In genomic region chr19:45498411-45499195, GRCh38 we compare ENCODE assay signal across 8 cellular contexts. TPM values are rescaled to one million over a fixed set of nuclear protein-coding genes. Genes with fewer than 3 reads are reported as not detected.
A peak's percentile ranks its signal among the peaks of the same experiment; 100 is the strongest.
DNase-seq lines count a peak whose midpoint lies in the region; ATAC-seq, FAIRE-seq and TF ChIP-seq lines count a peak whose summit lies in the region.

Gene PPM1N, plus strand, starts transcription at chr19:45498443. Its CDS starts 30 bp downstream, at chr19:45498473.

- TF ChIP-seq POLR2A in GM12878 (IDR thresholded peaks at IDR 0.05; ENCODE audit: low read depth, low read length): no peak

- no peaks in the 10 kb centered on the region for H3K9me3 ChIP-seq in SU-DHL-6 (ENCODE audit: insufficient read depth, low read length)
- no peaks in the 10 kb centered on the region; the same call in 2 of the 3 replicates for H3K9me3 ChIP-seq in GM12878 (replicated peaks; ENCODE audit: control insufficient read depth, insufficient read depth, low read length)

- no peak within 1 kb of the TSS for H3K27ac ChIP-seq in SU-DHL-6 (ENCODE audit: low read depth, low read length)
- no peak within 1 kb of the TSS for H3K27ac ChIP-seq in GM12878 (ENCODE audit: control insufficient read depth, insufficient read depth)

- H3K79me2 ChIP-seq in SU-DHL-6 (ENCODE audit: insufficient read depth, low read length) (no peaks in the 10 kb centered on the region), GM12878 (ENCODE audit: control insufficient read depth, insufficient read depth, low read length) (no peaks in the 10 kb centered on the region)

- H3K27me3 Mint-ChIP-seq in stimulated activated naive B cell treated with anti-CD40 and anti-IgM and Interleukin-4, amounts not matched to agents 10 μg/mL and 1 μg/mL and 100 μg/mL, for 72 hours: peaks cover 17 to 21% of the 10 kb centered on the region in 2 donors

- TF ChIP-seq EP300 in GM12878 (IDR thresholded peaks at IDR 0.05; ENCODE audit: borderline replicate concordance in 1 of 2, control insufficient read depth in 1 of 2, low read depth in 2 of 2, low read length in 2 of 2): no peak

- H3K9me2 ChIP-seq in SU-DHL-6 (replicated peaks; ENCODE audit: insufficient read depth, low read length): no peaks in the 10 kb centered on the region

- POLR2A ChIA-PET in GM12878 (lab: Charles Lee): interaction anchor here (1.0 to 2.5 kb wide), 4 partner anchors 12 to 45 kb away, joined by 3 to 8 read pairs (median 4); no protein-coding TSS in a partner anchor

- SMC1A ChIA-PET in GM12878 (lab: Charles Lee; ENCODE audit: uncharacterized antibody, unreplicated experiment): interaction anchor here (0.6 to 1.2 kb wide), 2 partner anchors 17 to 74 kb away, joined by 3 read pairs; no protein-coding TSS in a partner anchor

- peak within 1 kb of the TSS; percentile 85 to 87 for H3K4me3 Mint-ChIP-seq in stimulated activated naive B cell treated with anti-CD40 and anti-IgM and Interleukin-4, amounts not matched to agents 10 μg/mL and 1 μg/mL and 100 μg/mL, for 72 hours

- CTCF ChIA-PET in GM12878 (lab: Yijun Ruan, JAX): interaction anchor here (0.6 to 6.6 kb wide), 3 partner anchors 10 to 60 kb away, joined by 3 to 65 read pairs (median 4); no protein-coding TSS in a partner anchor

- RAD21 ChIA-PET in GM12878 (lab: Charles Lee; ENCODE audit: unreplicated experiment): no interaction called here

- H3K36me3 Mint-ChIP-seq in stimulated activated naive B cell treated with anti-CD40 and anti-IgM and Interleukin-4, amounts not matched to agents 10 μg/mL and 1 μg/mL and 100 μg/mL, for 72 hours: peaks cover 9 to 13% of the 10 kb centered on the region in 2 donors

- H4K20me1 ChIP-seq in SU-DHL-6 (ENCODE audit: low read depth, low read length) (no peaks in the 10 kb centered on the region), GM12878 (ENCODE audit: control insufficient read depth, insufficient read depth) (peaks cover 6% of the 10 kb centered on the region; the same call in 1 of the 2 replicates)

- H3K4me3 ChIP-seq in SU-DHL-6 (ENCODE audit: insufficient read depth, low read length, poor library complexity, severe bottlenecking): peak within 1 kb of the TSS; percentile 57
- H3K4me3 ChIP-seq in GM12878: peak within 1 kb of the TSS; percentile 48
- peak within 1 kb of the TSS; percentile 35 for H3K4me3 ChIP-seq in kidney epithelial cell (ENCODE audit: low read depth, low read length)

- peak within 1 kb of the TSS; percentile 54; the same call in 1 of the 2 replicates for H3K9ac ChIP-seq in SU-DHL-6 (ENCODE audit: low read length)
- peak within 1 kb of the TSS; percentile 18; the same call in 1 of the 2 replicates for H3K9ac ChIP-seq in GM12878 (ENCODE audit: control insufficient read depth, insufficient read depth, low read length)

- BruUV-seq in GM12878 (replicated peaks; lab: Mats Ljungman, UMichigan): no TSS peak

- intact Hi-C loops in GM12878 (cut with micrococcal nuclease; ENCODE audit: unreplicated experiment): loop anchor here (5.0 kb wide), 1 partner anchor 74 kb away; no protein-coding TSS in a partner anchor

- in situ Hi-C loops in GM12878 (cut with MboI): no loop called here

- DNase-seq in NCI-H748 (lab: John Stamatoyannopoulos, UW; ENCODE audit: unreplicated experiment): peak; percentile 63
- DNase-seq in NCI-H748 treated with DMSO at 0.1 percent for 48 hours (lab: John Stamatoyannopoulos, UW): no peak
- no peak for DNase-seq in GM12878 (ENCODE audit: low read depth, low spot score)
- DNase-seq in kidney epithelial cell (ENCODE audit: low read depth): no peak
- no peak for DNase-seq in stimulated activated naive B cell treated with anti-CD40 and anti-IgM and Interleukin-4, amounts not matched to agents 10 μg/mL and 1 μg/mL and 100 μg/mL, for 72 hours
- no peak for DNase-seq in HPDE6-E6E7 (ENCODE audit: extremely low spot score)

- TF ChIP-seq RAD21 in GM12878 (IDR thresholded peaks at IDR 0.05; ENCODE audit: insufficient read depth, low read depth, low read length): peak; percentile 20; the same call in 1 of the 2 replicates

- peaks cover 30% of the 10 kb centered on the region for H3K4me1 ChIP-seq in GM12878 (ENCODE audit: control insufficient read depth, insufficient read depth, low read length)

- H3K4me1 Mint-ChIP-seq in stimulated activated naive B cell treated with anti-CD40 and anti-IgM and Interleukin-4, amounts not matched to agents 10 μg/mL and 1 μg/mL and 100 μg/mL, for 72 hours: peaks cover 34 to 62% of the 10 kb centered on the region in 2 donors

- no peaks in the 10 kb centered on the region for H3K27me3 ChIP-seq in SU-DHL-6 (ENCODE audit: low read length)
- H3K27me3 ChIP-seq in GM12878 (replicated peaks in 1 of 2; ENCODE audit: control insufficient read depth in 2 of 2, insufficient read depth in 2 of 2, low read length in 1 of 2): peaks cover 0 to 9% of the 10 kb centered on the region in 2 experiments; a peak in 3 of 4 replicates
- peaks cover 26% of the 10 kb centered on the region for H3K27me3 ChIP-seq in kidney epithelial cell (ENCODE audit: control insufficient read depth, insufficient read depth, low read length)

- H3F3A ChIP-seq in SU-DHL-6 (ENCODE audit: insufficient read depth): peaks cover 4% of the 10 kb centered on the region; the same call in 1 of the 2 replicates

- H3K27ac Mint-ChIP-seq in stimulated activated naive B cell treated with anti-CD40 and anti-IgM and Interleukin-4, amounts not matched to agents 10 μg/mL and 1 μg/mL and 100 μg/mL, for 72 hours: peak within 1 kb of the TSS; percentile 83

- ATAC-seq in GM12878 (peak; percentile 65), GM19455 (IDR thresholded peaks at IDR 0.05; ENCODE audit: unreplicated experiment) (no peak)
- peak; percentile 41 to 43 for ATAC-seq in stimulated activated naive B cell treated with anti-CD40 and anti-IgM and Interleukin-4, amounts not matched to agents 10 μg/mL and 1 μg/mL and 100 μg/mL, for 72 hours (replicated peaks)

- H3K4me2 ChIP-seq in SU-DHL-6 (ENCODE audit: low read depth, low read length, poor library complexity, severe bottlenecking) (peak within 1 kb of the TSS; percentile 85), GM12878 (ENCODE audit: control insufficient read depth, insufficient read depth) (peak within 1 kb of the TSS; percentile 84)

- no peak for FAIRE-seq in GM12878 (lab: Jason Lieb, UNC)

- H2AFZ ChIP-seq in SU-DHL-6 (ENCODE audit: low read depth, low read length, severe bottlenecking) (peak within 1 kb of the TSS; percentile 83), GM12878 (ENCODE audit: control insufficient read depth, low read depth, low read length) (peak within 1 kb of the TSS; percentile 55)

- no peak for TF ChIP-seq CTCF in SU-DHL-6 (IDR thresholded peaks at IDR 0.05; ENCODE audit: insufficient read depth, low read length, poor library complexity, severe bottlenecking)
- TF ChIP-seq CTCF in GM12878 (IDR thresholded peaks at IDR 0.05 in 2 of 3, conservative IDR thresholded peaks at IDR 0.05 in 1 of 3; ENCODE audit: control insufficient read depth in 2 of 3, extremely low read depth in 1 of 3, insufficient read depth in 1 of 3, low read depth in 3 of 3, low read length in 3 of 3): peak; percentile 13 to 37 (median 28); a peak in 3 of 6 replicates
- no peak for TF ChIP-seq CTCF in kidney epithelial cell (IDR thresholded peaks at IDR 0.05; ENCODE audit: insufficient read depth, low read length, poor library complexity, severe bottlenecking)

- 21% methylated on average over 67 of the region's 89 CpGs for WGBS in GM12878 (ENCODE audit: insufficient coverage, insufficient replicate concordance, low lambda C conversion rate, missing lambda C conversion rate)

- H3K9me3 Mint-ChIP-seq in stimulated activated naive B cell treated with anti-CD40 and anti-IgM and Interleukin-4, amounts not matched to agents 10 μg/mL and 1 μg/mL and 100 μg/mL, for 72 hours: peaks cover 0 to 4% of the 10 kb centered on the region in 2 donors

- no peaks in the 10 kb centered on the region for H3K36me3 ChIP-seq in SU-DHL-6 (ENCODE audit: low read length)
- no peaks in the 10 kb centered on the region for H3K36me3 ChIP-seq in GM12878 (ENCODE audit: control insufficient read depth in 2 of 2, insufficient read depth in 2 of 2, low read length in 1 of 2)
- no peaks in the 10 kb centered on the region for H3K36me3 ChIP-seq in kidney epithelial cell (ENCODE audit: control insufficient read depth, insufficient read depth, low read length)

TF ChIP-seq in GM12878, 131 proteins besides CTCF, POLR2A, EP300 and RAD21 (continues in another document):
- TF ChIP-seq HDGF (IDR thresholded peaks at IDR 0.05): no peak
- 0 out of 3 replicates have a peak, but pooled peaks of 1 of the 2 experiments have one; percentile 4 for TF ChIP-seq EGR1 (IDR thresholded peaks at IDR 0.05; ENCODE audit: borderline replicate concordance in 1 of 2, low read depth in 2 of 2, low read length in 2 of 2)
- TF ChIP-seq GATAD2B (conservative IDR thresholded peaks at IDR 0.05; ENCODE audit: low read depth): peak; percentile 43; the same call in 1 of the 2 replicates
- peak; percentile 60 for TF ChIP-seq IKZF1 (conservative IDR thresholded peaks at IDR 0.05)
- TF ChIP-seq HDAC6 (IDR thresholded peaks at IDR 0.05; ENCODE audit: unreplicated experiment): peak; percentile 93
- peak; percentile 34; the same call in 1 of the 2 replicates for TF ChIP-seq YY1 (IDR thresholded peaks at IDR 0.05; ENCODE audit: low read depth, low read length)
- 0 out of 2 replicates have a peak, but pooled peaks have one; percentile 51 for TF ChIP-seq LARP7 (IDR thresholded peaks at IDR 0.05)
- 0 out of 2 replicates have a peak, but pooled peaks have one; percentile 7 for TF ChIP-seq RUNX3 (IDR thresholded peaks at IDR 0.05; ENCODE audit: low read length)

RNA-seq across cellular contexts. Expression of gene PPM1N, which starts in this region (rescaled TPM):
- 2.0 and 2.5 TPM in 2 replicates for total RNA-seq in GM12878 (2013; cell fraction: nucleolus; rRNA removed)
- total RNA-seq in GM12878 (2014; rRNA removed) (3.4 and 4.1 TPM in 2 replicates), GM12878 (2014; rRNA removed; fragmentation: Illumina TruSeq; extraction: Trizol) (2.9 and 4.0 TPM in 2 replicates), GM12878 (2021) (3.5 and 4.1 TPM in 2 replicates), kidney epithelial cell (0.48 TPM in 1 of 2 replicates, not detected in the other)
- 3.8 TPM for polyA plus RNA-seq in GM12878 (2011; ENCODE audit: low read depth)
- polyA plus RNA-seq in GM12878 (2011; rRNA removed) (1.6 and 1.7 TPM in 2 replicates), GM12878 (2014; fragmentation: Illumina TruSeq; extraction: Trizol) (3.6 and 5.4 TPM in 2 replicates), GM12878 (2014; fragmentation: Nextera tagmentation; extraction: Ambion mirVana) (1 to 10 TPM; 4.6 to 4.7 TPM), GM12878 (2014; rRNA removed) (5.3 and 5.4 TPM in 2 replicates), GM12878 (2016; fragmentation: Nextera tagmentation; extraction: Ambion mirVana) (1 to 10 TPM; 2.6 to 3.2 TPM)
- polyA plus RNA-seq in GM12878 (2011; cell fraction: cytosol; rRNA removed): 1.5 and 3.1 TPM in 2 replicates
- polyA plus RNA-seq in GM12878 (2011; cell fraction: nucleus; rRNA removed): 1.8 and 2.5 TPM in 2 replicates
- polyA plus RNA-seq in GM12878 (2012): 3.9 and 4.9 TPM in 2 replicates
- 1.1 TPM in 1 of 2 replicates, not detected in the other for polyA minus RNA-seq in GM12878 (2011; rRNA and poly(A)+ RNA removed)
- not detected in 2 replicates for polyA minus RNA-seq in GM12878 (2011; cell fraction: cytosol; rRNA and poly(A)+ RNA removed)
- 0.24 and 0.86 TPM in 2 replicates for polyA minus RNA-seq in GM12878 (2011; cell fraction: nucleus; rRNA and poly(A)+ RNA removed)

Comparison
In these comparisons a context has a peak if more than half of its experiments do, and no peak if none do; other contexts are left out.
1. CTCF ChIP-seq: peak in GM12878 (3 of 3); none in SU-DHL-6 (single experiment) and kidney epithelial cell (single experiment).
2. Peak in every context shown above with its lines, with median percentiles within 50 percentile points of each other: H3K4me3 ChIP-seq.